In genomic region chr2:169031202-169031601, GRCh38 we compare ENCODE assay signal across 27 cellular contexts. TPM values are rescaled to one million over a fixed set of nuclear protein-coding genes. Genes with fewer than 3 reads are reported as not detected.
DNase-seq lines count a peak whose midpoint lies in the region; ATAC-seq, FAIRE-seq and TF ChIP-seq lines count a peak whose summit lies in the region.
"Had no signal": no experiment of that assay in that cellular context is flagged by ENCODE, and none has a peak within 500 bp of the region (broad histone marks: within the 10 kb centered on the region; RNA-seq: fewer than 3 reads in every experiment).

ABCB11 (minus strand) TSS chr2:169031324; CDS start chr2:169018125, 13,199 bp downstream.

- TF ChIP-seq POLR2A in HepG2 (IDR thresholded peaks at IDR 0.05; ENCODE audit: insufficient read depth in 1 of 2, low read depth in 2 of 2, low read length in 2 of 2) = no peak

- CTCF ChIA-PET in HepG2 (lab: Yijun Ruan, JAX; ENCODE audit: low intra/inter-chr PET ratio, low total read pairs) = no interaction called here

- H3K4me2 ChIP-seq in HepG2 (ENCODE audit: low read depth, low read length) = no peak within 1 kb of the TSS
- H3K4me2 ChIP-seq: KMS-11 had no signal

- H3K27ac ChIP-seq in HUES6 (ENCODE audit: low read depth, low read length) (0 out of 2 replicates have a peak within 1 kb of the TSS, but pooled peaks have one; percentile 48), HepG2 (ENCODE audit: extremely low read length, insufficient read depth, low read length) (no peak within 1 kb of the TSS), subcutaneous abdominal adipose tissue (ENCODE audit: low read depth, low read length) (peak within 1 kb of the TSS; percentile 18), tibial artery (no peak within 1 kb of the TSS)
- H3K27ac ChIP-seq: KMS-11, SK-N-MC had no signal

- no peak for DNase-seq in adipocyte (ENCODE audit: low read depth)
- DNase-seq in HepG2 (ENCODE audit: low spot score) = no peak
- DNase-seq in left colon = no peak
- DNase-seq in tibial artery = no peak
- no peak for DNase-seq in T-helper 17 cell
- DNase-seq in NCI-H187 (lab: John Stamatoyannopoulos, UW) = no peak
- DNase-seq: BE2C; CD8-positive, alpha-beta memory T cell; DND-41; IMR-90; NCI-H1105 treated with DMSO at 0.1 percent for 48 hours; NCI-H146; NCI-H2029; NCI-H446; NCI-H524 treated with DMSO at 0.1 percent for 48 hours; NCI-H774; SIG-M5 had no signal

- no peaks in the 10 kb centered on the region for H3K27me3 Mint-ChIP-seq in T-helper 17 cell
- H3K27me3 Mint-ChIP-seq: CD8-positive, alpha-beta memory T cell had no signal

- POLR2A ChIA-PET in HepG2 (lab: Yijun Ruan, JAX) = no interaction called here

- intact Hi-C loops in HepG2 (cut with micrococcal nuclease; ENCODE audit: unreplicated experiment) (no loop called here), left colon (cut with DNase I, micrococcal nuclease) (no loop called here), tibial artery (cut with DNase I; ENCODE audit: low total_unique reads) (no loop called here)

- no peak within 1 kb of the TSS for H2AFZ ChIP-seq in HepG2 (ENCODE audit: low read length)

- 0% methylated on average over 3 of the region's 3 CpGs for WGBS in HepG2 (ENCODE audit: low lambda C conversion rate)

- H3K27me3 ChIP-seq in HUES6 (ENCODE audit: control insufficient read depth, insufficient read depth, low read length) (no peaks in the 10 kb centered on the region), adipocyte (replicated peaks; ENCODE audit: control insufficient read depth, insufficient read depth, low read length) (no peaks in the 10 kb centered on the region), HepG2 (ENCODE audit: control insufficient read depth in 1 of 2, insufficient read depth in 2 of 2, low read length in 2 of 2) (no peaks in the 10 kb centered on the region), subcutaneous abdominal adipose tissue (ENCODE audit: control insufficient read depth in 5 of 5, insufficient read depth in 4 of 5, low read length in 5 of 5) (no peaks in the 10 kb centered on the region), tibial artery (no peaks in the 10 kb centered on the region)
- H3K27me3 ChIP-seq: BE2C had no signal

- ATAC-seq in HepG2 = peak; percentile 36; the same call in 2 of the 3 replicates
- no peak for ATAC-seq in left colon
- no peak for ATAC-seq in T-helper 17 cell

- no peak for FAIRE-seq in HepG2 (lab: Jason Lieb, UNC)
- FAIRE-seq: GM19239, H54, RCC 7860 had no signal

- BruUV-seq in HepG2 (replicated peaks; lab: Mats Ljungman, UMichigan) = no TSS peak

- no peak for TF ChIP-seq RAD21 in HepG2 (CRISPR knock-in tag; IDR thresholded peaks at IDR 0.05)

- H3K9ac ChIP-seq in HUES6 (ENCODE audit: low read length) (no peak within 1 kb of the TSS), adipocyte (ENCODE audit: low read length) (peak within 1 kb of the TSS; percentile 20), HepG2 (ENCODE audit: insufficient read depth, low read depth, low read length) (no peak within 1 kb of the TSS), subcutaneous abdominal adipose tissue (ENCODE audit: low read length in 5 of 5) (no peak within 1 kb of the TSS)
- H3K9ac ChIP-seq: KMS-11 had no signal

- H3K4me3 Mint-ChIP-seq in T-helper 17 cell = no peak within 1 kb of the TSS
- H3K4me3 Mint-ChIP-seq: CD14-positive monocyte; CD8-positive, alpha-beta memory T cell had no signal

- H3K9me3 ChIP-seq in HUES6 (ENCODE audit: control insufficient read depth, insufficient read depth, low read depth, low read length) = no peaks in the 10 kb centered on the region
- H3K9me3 ChIP-seq in adipocyte (ENCODE audit: control insufficient read depth, low read length) = peaks cover 6% of the 10 kb centered on the region
- no peaks in the 10 kb centered on the region for H3K9me3 ChIP-seq in HepG2 (ENCODE audit: low read length)
- H3K9me3 ChIP-seq in subcutaneous abdominal adipose tissue (ENCODE audit: control insufficient read depth in 5 of 5, low read length in 5 of 5) = peaks cover 0 to 3% (median 0%) of the 10 kb centered on the region in 5 donors
- H3K9me3 ChIP-seq in tibial artery = no peaks in the 10 kb centered on the region
- H3K9me3 ChIP-seq in T-helper 17 cell (ENCODE audit: control insufficient read depth, low read length, poor library complexity, severe bottlenecking) = no peaks in the 10 kb centered on the region
- H3K9me3 ChIP-seq: BE2C had no signal

- H3K27ac Mint-ChIP-seq in T-helper 17 cell = no peak within 1 kb of the TSS
- H3K27ac Mint-ChIP-seq: CD14-positive monocyte had no signal

- H3K36me3 ChIP-seq in HUES6 (ENCODE audit: control insufficient read depth, insufficient read depth, low read length) (no peaks in the 10 kb centered on the region), adipocyte (ENCODE audit: control insufficient read depth, insufficient read depth, low read length, severe bottlenecking) (no peaks in the 10 kb centered on the region), HepG2 (replicated peaks in 1 of 2; ENCODE audit: control insufficient read depth in 1 of 2, insufficient read depth in 2 of 2, low read length in 2 of 2) (no peaks in the 10 kb centered on the region), subcutaneous abdominal adipose tissue (ENCODE audit: control insufficient read depth in 5 of 5, insufficient read depth in 5 of 5, low read length in 5 of 5) (no peaks in the 10 kb centered on the region), tibial artery (no peaks in the 10 kb centered on the region)
- H3K36me3 ChIP-seq: BE2C had no signal

- H3K36me3 Mint-ChIP-seq in T-helper 17 cell (ENCODE audit: low read depth) = no peaks in the 10 kb centered on the region
- H3K36me3 Mint-ChIP-seq: CD14-positive monocyte had no signal

- H3K4me1 ChIP-seq in HUES6 (ENCODE audit: control insufficient read depth, insufficient read depth, low read length) = no peaks in the 10 kb centered on the region
- peaks cover 12% of the 10 kb centered on the region for H3K4me1 ChIP-seq in adipocyte (ENCODE audit: control insufficient read depth, insufficient read depth, low read length)
- H3K4me1 ChIP-seq in HepG2 (ENCODE audit: insufficient read depth, low read length) = no peaks in the 10 kb centered on the region
- peaks cover 0 to 9% (median 4%) of the 10 kb centered on the region in 5 donors for H3K4me1 ChIP-seq in subcutaneous abdominal adipose tissue (ENCODE audit: control insufficient read depth in 5 of 5, insufficient read depth in 5 of 5, low read length in 5 of 5)
- no peaks in the 10 kb centered on the region for H3K4me1 ChIP-seq in tibial artery
- H3K4me1 ChIP-seq: BE2C had no signal

- no peaks in the 10 kb centered on the region for H3K79me2 ChIP-seq in HepG2 (ENCODE audit: insufficient read depth, low read length)

- TF ChIP-seq CTCF in HepG2 (CRISPR knock-in tag; IDR thresholded peaks at IDR 0.05) (no peak), tibial artery (IDR thresholded peaks at IDR 0.05) (no peak)

- H4K20me1 ChIP-seq in HepG2 (ENCODE audit: insufficient read depth, low read length) = no peaks in the 10 kb centered on the region

- peaks cover 6% of the 10 kb centered on the region for H3K4me1 Mint-ChIP-seq in T-helper 17 cell

- TF ChIP-seq EP300 in HepG2 (IDR thresholded peaks at IDR 0.05; ENCODE audit: low read depth in 2 of 2, low read length in 2 of 2) (no peak), HepG2 (CRISPR knock-in tag; IDR thresholded peaks at IDR 0.05; ENCODE audit: borderline replicate concordance) (no peak)

- in situ Hi-C loops in HepG2 (cut with HindIII; ENCODE audit: extremely low pct_ligation_motif_present, low pct_unique_long_range_greater_than_20kb) = no loop called here

- no peak within 1 kb of the TSS for H3K4me3 ChIP-seq in HUES6 (ENCODE audit: low read depth, low read length)
- H3K4me3 ChIP-seq in adipocyte (ENCODE audit: low read length) = no peak within 1 kb of the TSS
- H3K4me3 ChIP-seq in HepG2 (replicated peaks in 1 of 3; ENCODE audit: insufficient read depth in 1 of 3, low read depth in 2 of 3, low read length in 3 of 3) = no peak within 1 kb of the TSS
- H3K4me3 ChIP-seq in subcutaneous abdominal adipose tissue (ENCODE audit: low read depth in 1 of 5, low read length in 5 of 5) = no peak within 1 kb of the TSS
- no peak within 1 kb of the TSS for H3K4me3 ChIP-seq in tibial artery
- H3K4me3 ChIP-seq: SK-N-MC had no signal

TF ChIP-seq in HepG2, 621 proteins besides CTCF, POLR2A, EP300 and RAD21 (continues in another document):
- no peak for TF ChIP-seq ZNF326 (CRISPR knock-in tag; IDR thresholded peaks at IDR 0.05; ENCODE audit: borderline replicate concordance)
- TF ChIP-seq ZNF773 (CRISPR knock-in tag; IDR thresholded peaks at IDR 0.05; ENCODE audit: borderline replicate concordance) = no peak
- no peak for TF ChIP-seq REPIN1 (CRISPR knock-in tag; IDR thresholded peaks at IDR 0.05; ENCODE audit: borderline replicate concordance, low read depth)
- no peak for TF ChIP-seq SNAI1 (CRISPR knock-in tag; IDR thresholded peaks at IDR 0.05; ENCODE audit: borderline replicate concordance)

RNA-seq across cellular contexts. Expression of gene ABCB11, which starts in this region (rescaled TPM):
- total RNA-seq in HepG2 (2016; rRNA removed; fragmentation: Illumina TruSeq; extraction: Trizol) = not detected in 2 replicates
- not detected in 2 replicates for total RNA-seq in HepG2 (2016; cell fraction: cytosol; rRNA removed; fragmentation: Illumina TruSeq; extraction: Trizol; ENCODE audit: low read depth)
- total RNA-seq in HepG2 (2016; cell fraction: insoluble cytoplasmic fraction; rRNA removed; fragmentation: Illumina TruSeq; extraction: Trizol) = not detected in 2 replicates
- total RNA-seq in HepG2 (2016; cell fraction: membrane; rRNA removed; fragmentation: Illumina TruSeq; extraction: Trizol) = not detected in 2 replicates
- total RNA-seq in HepG2 (2016; cell fraction: nucleus; rRNA removed; fragmentation: Illumina TruSeq; extraction: Trizol) = not detected in 2 replicates
- polyA plus RNA-seq in HepG2 (2011; rRNA removed) = not detected in 2 replicates
- not detected in 2 replicates for polyA plus RNA-seq in HepG2 (2011; cell fraction: cytosol; rRNA removed)
- polyA plus RNA-seq in HepG2 (2011; cell fraction: nucleus; rRNA removed) = not detected in 2 replicates
- not detected in 2 replicates for polyA plus RNA-seq in HepG2 (2012)
- polyA plus RNA-seq in HepG2 (2016; cell fraction: cytosol; fragmentation: Illumina TruSeq; extraction: Trizol; ENCODE audit: low read depth) = not detected in 2 replicates
- not detected in 2 replicates for polyA plus RNA-seq in HepG2 (2016; cell fraction: insoluble cytoplasmic fraction; fragmentation: Illumina TruSeq; extraction: Trizol; ENCODE audit: low read depth)
- not detected in 2 replicates for polyA plus RNA-seq in HepG2 (2016; cell fraction: membrane; fragmentation: Illumina TruSeq; extraction: Trizol; ENCODE audit: low read depth)
- not detected in 2 replicates for polyA plus RNA-seq in HepG2 (2016; cell fraction: nucleus; fragmentation: Illumina TruSeq; extraction: Trizol; ENCODE audit: insufficient read depth, low read depth)
- polyA minus RNA-seq in HepG2 (2011; rRNA and poly(A)+ RNA removed; ENCODE audit: low replicate concordance) = 0.09 TPM in 1 of 2 replicates, not detected in the other
- not detected in 2 replicates for polyA minus RNA-seq in HepG2 (2011; cell fraction: cytosol; rRNA and poly(A)+ RNA removed)
- polyA minus RNA-seq in HepG2 (2011; cell fraction: nucleus; rRNA and poly(A)+ RNA removed) = not detected in 2 replicates
- 1 to 10 TPM; 4.1 TPM for total RNA-seq in left colon
- total RNA-seq in T-helper 17 cell = not detected
- total RNA-seq: A673; CD8-positive, alpha-beta memory T cell; HT-29; IMR-90 had no signal
- polyA plus RNA-seq: CD14-positive monocyte; CD8-positive, alpha-beta memory T cell; IMR-90 had no signal

Comparison
In these comparisons a context has a peak if more than half of its experiments do, and no peak if none do; other contexts are left out.
1. Peak in ATAC-seq in HepG2; RNA of the gene not detected or under 1 TPM.
2. H3K27ac ChIP-seq: peak in HUES6 (single experiment) and subcutaneous abdominal adipose tissue (single experiment); none in HepG2 (single experiment) and tibial artery (0 of 2).